Comparison of ENCODE assay signal across 17 cellular contexts in genomic region chr4:177016541-177017141, GRCh38.
DNase-seq lines count a peak whose midpoint lies in the region; ATAC-seq and TF ChIP-seq lines count a peak whose summit lies in the region.
"Had no signal": no experiment of that assay in that cellular context is flagged by ENCODE, and none has a peak within 500 bp of the region (broad histone marks: within the 10 kb centered on the region; RNA-seq: fewer than 3 reads in every experiment).

No MANE protein-coding gene starts in this region.

- H3K27ac ChIP-seq in SK-N-SH (ENCODE audit: low read depth in 2 of 2, low read length in 1 of 2) = peak overlapping the region; percentile 47 to 76; a peak in 3 of 4 replicates
- H3K27ac ChIP-seq: left ventricle myocardium inferior, stomach had no signal

- peak overlapping the region; percentile 1; the same call in 1 of the 2 replicates for H2AFZ ChIP-seq in SK-N-SH (ENCODE audit: low read depth)

- H3K9ac ChIP-seq in SK-N-SH = peak overlapping the region; percentile 20; the same call in 1 of the 2 replicates

- H3F3A ChIP-seq in SK-N-SH (replicated peaks; ENCODE audit: insufficient read depth) = peaks cover 30% of the 10 kb centered on the region

- peak; percentile 19 for DNase-seq in AG04449 (ENCODE audit: low read depth, low spot score)
- peak; percentile 58 for DNase-seq in HCEC 1CT
- no peak for DNase-seq in SK-N-SH
- peak; percentile 57 for DNase-seq in fibroblast of mammary gland (ENCODE audit: low read depth)
- no peak for DNase-seq in ecto neural progenitor cell (ENCODE audit: low spot score)
- no peak for DNase-seq in central memory CD4-positive, alpha-beta T cell
- DNase-seq in ureter (ENCODE audit: low spot score) = no peak
- DNase-seq: activated B cell treated with CpG ODN at 0.5 μM for 24 hours; activated CD8-positive, alpha-beta memory T cell treated with anti-CD3 and anti-CD28 coated beads for 24 hours; CD4-positive, alpha-beta memory T cell; effector memory CD8-positive, alpha-beta T cell; left ventricle myocardium inferior; right cardiac atrium; Right ventricle myocardium superior; stimulated activated CD4-positive, alpha-beta T cell treated with anti-CD3 and anti-CD28 coated beads, Interleukin-1b, Interleukin-23, amount 100 ng/mL, for 48 hours; stomach had no signal

- H4K20me1 ChIP-seq in SK-N-SH (ENCODE audit: insufficient read depth) = no peaks in the 10 kb centered on the region

- TF ChIP-seq CTCF in AG04449 (IDR thresholded peaks at IDR 0.05; ENCODE audit: insufficient read depth, low read length, missing control alignments) (no peak), SK-N-SH (IDR thresholded peaks at IDR 0.05) (no peak), fibroblast of mammary gland (conservative IDR thresholded peaks at IDR 0.05; ENCODE audit: control insufficient read depth, insufficient read depth, low read depth, low read length) (no peak)

- no peaks in the 10 kb centered on the region for H3K9me2 ChIP-seq in SK-N-SH

- TF ChIP-seq EP300 in SK-N-SH (IDR thresholded peaks at IDR 0.05; ENCODE audit: borderline replicate concordance in 1 of 2, low read depth in 1 of 2, low read length in 1 of 2) = peak in 1 of 2 experiments; percentile 23; a peak in 1 of 4 replicates

- WGBS in SK-N-SH (ENCODE audit: low lambda C conversion rate) = 3% methylated on average over 1 of the region's 1 CpG

- CTCF ChIA-PET in AG04449 (lab: Yijun Ruan, JAX) = no interaction called here
- CTCF ChIA-PET in SK-N-SH (lab: Yijun Ruan, JAX) = interaction anchor here (0.7 kb wide), 1 partner anchor 1675 kb away, joined by 3 read pairs; no protein-coding TSS in a partner anchor

- POLR2A ChIA-PET in AG04449 (lab: Yijun Ruan, JAX) = interaction anchor here (0.8 to 1.5 kb wide), 4 partner anchors 9 to 224 kb away, joined by 3 to 4 read pairs (median 4); partner anchors contain the start of gene VEGFC
- POLR2A ChIA-PET in SK-N-SH (lab: Yijun Ruan, JAX) = no interaction called here

- no peaks in the 10 kb centered on the region for H3K27me3 ChIP-seq in SK-N-SH (ENCODE audit: insufficient read depth)
- H3K27me3 ChIP-seq: stomach had no signal

- no peaks in the 10 kb centered on the region for H3K79me2 ChIP-seq in SK-N-SH (ENCODE audit: insufficient read depth)

- no peak for ATAC-seq in GM19023 (IDR thresholded peaks at IDR 0.05; ENCODE audit: unreplicated experiment)
- ATAC-seq: effector memory CD8-positive, alpha-beta T cell; right cardiac atrium had no signal

- peak overlapping the region; percentile 27; the same call in 1 of the 2 replicates for H3K4me2 ChIP-seq in SK-N-SH

- TF ChIP-seq RAD21 in SK-N-SH (IDR thresholded peaks at IDR 0.05; ENCODE audit: low read length) = no peak

- H3K4me3 ChIP-seq in AG04449 (ENCODE audit: low read depth, low read length) = no peak overlapping the region
- no peak overlapping the region for H3K4me3 ChIP-seq in SK-N-SH (ENCODE audit: low read depth in 2 of 2, low read length in 1 of 2)
- no peak overlapping the region for H3K4me3 ChIP-seq in fibroblast of mammary gland (ENCODE audit: control insufficient read depth, low read depth, low read length)
- H3K4me3 ChIP-seq: left ventricle myocardium inferior, stomach had no signal

- H3K9me3 ChIP-seq in SK-N-SH = peaks cover 12% of the 10 kb centered on the region

- H3K4me1 ChIP-seq in SK-N-SH (ENCODE audit: control insufficient read depth in 1 of 2, insufficient read depth in 2 of 2, low read depth in 1 of 2, low read length in 1 of 2) = peaks cover 0 to 3% of the 10 kb centered on the region in 2 experiments; a peak in 1 of 4 replicates
- H3K4me1 ChIP-seq: left ventricle myocardium inferior, stomach had no signal

- no peaks in the 10 kb centered on the region for H3K36me3 ChIP-seq in SK-N-SH (replicated peaks in 1 of 2; ENCODE audit: control insufficient read depth in 1 of 2, insufficient read depth in 2 of 2, low read length in 1 of 2)
- H3K36me3 ChIP-seq: left ventricle myocardium inferior, stomach had no signal

TF ChIP-seq in SK-N-SH, 30 proteins besides CTCF, POLR2A, EP300 and RAD21 (continues in another document):
- TF ChIP-seq ELF1 (IDR thresholded peaks at IDR 0.05) (no peak), JUND (IDR thresholded peaks at IDR 0.05) (no peak), TEAD4 (IDR thresholded peaks at IDR 0.05; ENCODE audit: borderline replicate concordance, insufficient read depth) (no peak), YY1 (IDR thresholded peaks at IDR 0.05; ENCODE audit: low read depth) (no peak), USF2 (IDR thresholded peaks at IDR 0.05; ENCODE audit: borderline replicate concordance, low read depth, low read length) (no peak), POLR2AphosphoS5 (IDR thresholded peaks at IDR 0.05; ENCODE audit: low read depth, low read length) (no peak), NRF1 (IDR thresholded peaks at IDR 0.05; ENCODE audit: low read depth, low read length) (no peak), RXRA (IDR thresholded peaks at IDR 0.05; ENCODE audit: borderline replicate concordance, low read depth) (no peak), FOXM1 (IDR thresholded peaks at IDR 0.05; ENCODE audit: low read depth) (no peak), TAF1 (IDR thresholded peaks at IDR 0.05; ENCODE audit: borderline replicate concordance, low read depth, low read length) (no peak), RCOR1 (IDR thresholded peaks at IDR 0.05; ENCODE audit: low read length) (no peak), SMC3 (IDR thresholded peaks at IDR 0.05; ENCODE audit: low read depth, low read length) (no peak), SIN3A (IDR thresholded peaks at IDR 0.05; ENCODE audit: borderline replicate concordance, low read depth, low read length) (no peak), EZH2phosphoT487 (IDR thresholded peaks at IDR 0.05; ENCODE audit: borderline replicate concordance, low read depth) (no peak), NFIC (IDR thresholded peaks at IDR 0.05; ENCODE audit: borderline replicate concordance) (peak; percentile 52; the same call in 1 of the 2 replicates), ZBTB33 (IDR thresholded peaks at IDR 0.05; ENCODE audit: borderline replicate concordance, low read depth) (no peak), FOXJ3 (CRISPR knock-in tag; IDR thresholded peaks at IDR 0.05) (no peak)
- TF ChIP-seq, protein P1, sequence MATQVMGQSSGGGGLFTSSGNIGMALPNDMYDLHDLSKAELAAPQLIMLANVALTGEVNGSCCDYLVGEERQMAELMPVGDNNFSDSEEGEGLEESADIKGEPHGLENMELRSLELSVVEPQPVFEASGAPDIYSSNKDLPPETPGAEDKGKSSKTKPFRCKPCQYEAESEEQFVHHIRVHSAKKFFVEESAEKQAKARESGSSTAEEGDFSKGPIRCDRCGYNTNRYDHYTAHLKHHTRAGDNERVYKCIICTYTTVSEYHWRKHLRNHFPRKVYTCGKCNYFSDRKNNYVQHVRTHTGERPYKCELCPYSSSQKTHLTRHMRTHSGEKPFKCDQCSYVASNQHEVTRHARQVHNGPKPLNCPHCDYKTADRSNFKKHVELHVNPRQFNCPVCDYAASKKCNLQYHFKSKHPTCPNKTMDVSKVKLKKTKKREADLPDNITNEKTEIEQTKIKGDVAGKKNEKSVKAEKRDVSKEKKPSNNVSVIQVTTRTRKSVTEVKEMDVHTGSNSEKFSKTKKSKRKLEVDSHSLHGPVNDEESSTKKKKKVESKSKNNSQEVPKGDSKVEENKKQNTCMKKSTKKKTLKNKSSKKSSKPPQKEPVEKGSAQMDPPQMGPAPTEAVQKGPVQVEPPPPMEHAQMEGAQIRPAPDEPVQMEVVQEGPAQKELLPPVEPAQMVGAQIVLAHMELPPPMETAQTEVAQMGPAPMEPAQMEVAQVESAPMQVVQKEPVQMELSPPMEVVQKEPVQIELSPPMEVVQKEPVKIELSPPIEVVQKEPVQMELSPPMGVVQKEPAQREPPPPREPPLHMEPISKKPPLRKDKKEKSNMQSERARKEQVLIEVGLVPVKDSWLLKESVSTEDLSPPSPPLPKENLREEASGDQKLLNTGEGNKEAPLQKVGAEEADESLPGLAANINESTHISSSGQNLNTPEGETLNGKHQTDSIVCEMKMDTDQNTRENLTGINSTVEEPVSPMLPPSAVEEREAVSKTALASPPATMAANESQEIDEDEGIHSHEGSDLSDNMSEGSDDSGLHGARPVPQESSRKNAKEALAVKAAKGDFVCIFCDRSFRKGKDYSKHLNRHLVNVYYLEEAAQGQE (IDR thresholded peaks at IDR 0.05; ENCODE audit: low read depth, low read length) = no peak
- TF ChIP-seq, protein P2, sequence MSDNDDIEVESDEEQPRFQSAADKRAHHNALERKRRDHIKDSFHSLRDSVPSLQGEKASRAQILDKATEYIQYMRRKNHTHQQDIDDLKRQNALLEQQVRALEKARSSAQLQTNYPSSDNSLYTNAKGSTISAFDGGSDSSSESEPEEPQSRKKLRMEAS (IDR thresholded peaks at IDR 0.05; ENCODE audit: low read depth) = peak; percentile 14; the same call in 1 of the 2 replicates

Comparison
In these comparisons a context has a peak if more than half of its experiments do, and no peak if none do; other contexts are left out.
1. DNase-seq: peak in AG04449 (single experiment), HCEC 1CT (single experiment) and fibroblast of mammary gland (single experiment); none in SK-N-SH (single experiment), ecto neural progenitor cell (single experiment), central memory CD4-positive, alpha-beta T cell (single experiment) and ureter (single experiment).